ENCODE assay signal across 25 cellular contexts in genomic region chr10:8013011-8013410, GRCh38. TPM values are rescaled to one million over a fixed set of nuclear protein-coding genes. Genes with fewer than 3 reads are reported as not detected.
"Had no signal": no experiment of that assay in that cellular context is flagged by ENCODE, and none has a peak within 500 bp of the region (broad histone marks: within the 10 kb centered on the region; RNA-seq: fewer than 3 reads in every experiment).

No MANE protein-coding gene starts in this region.

- H3K27me3 ChIP-seq: esophagus muscularis mucosa, gastrocnemius medialis, thyroid gland, upper lobe of right lung had no signal

- H3K27me3 Mint-ChIP-seq: activated naive CD8-positive, alpha-beta T cell treated with anti-CD3 and anti-CD28 coated beads, Interleukin-2, amount 10 ng/mL, durations not matched to agents 7 days and 5 days; naive thymus-derived CD4-positive, alpha-beta T cell had no signal

- H3K9me3 Mint-ChIP-seq: activated naive CD8-positive, alpha-beta T cell treated with anti-CD3 and anti-CD28 coated beads, Interleukin-2, amount 10 ng/mL, durations not matched to agents 7 days and 5 days; activated T-cell treated with anti-CD3 and anti-CD28 coated beads, Interleukin-2, amount 50 U/mL, for 4 hours; activated T-helper 2 cell treated with anti-CD3 and anti-CD28 coated beads, Interferon-gamma antibody, Interleukin-2, Interleukin-4, amounts not matched to agents 10 μg/mL and 5 μg/mL and 100 μg/mL, durations not matched to agents 14 hours and 24 hours and 36 hours; naive thymus-derived CD4-positive, alpha-beta T cell; WTC11 had no signal

- ATAC-seq: activated T-cell treated with anti-CD3 and anti-CD28 coated beads, Interleukin-2, amount 50 U/mL, for 4 hours; gastrocnemius medialis; naive thymus-derived CD4-positive, alpha-beta T cell; psoas muscle; right cardiac atrium; stimulated activated naive CD8-positive, alpha-beta T cell treated with anti-CD3 and anti-CD28 coated beads, Interleukin-15, Interleukin-2, amounts not matched to agents 100 U/mL and 50 U/mL, for 24 hours; upper lobe of right lung; WTC11 had no signal

- H3K9me3 ChIP-seq: esophagus muscularis mucosa, gastrocnemius medialis, left ventricle myocardium inferior, psoas muscle, thyroid gland, upper lobe of right lung had no signal

- H3K27ac ChIP-seq: coronary artery, esophagus muscularis mucosa, gastrocnemius medialis, left ventricle myocardium inferior, psoas muscle, thyroid gland, upper lobe of right lung had no signal

- DNase-seq: activated CD4-positive, alpha-beta T cell treated with anti-CD3 and anti-CD28 coated beads, Interleukin-2, amount 50 U/mL, for 48 hours; activated CD8-positive, alpha-beta memory T cell treated with anti-CD3 and anti-CD28 coated beads, Interleukin-2, amount 50 U/mL, for 48 hours; activated naive CD4-positive, alpha-beta T cell treated with Interleukin-2 at 50 U/mL for 16 hours; activated naive CD8-positive, alpha-beta T cell treated with anti-CD3 and anti-CD28 coated beads, Interleukin-2, amount 10 ng/mL, durations not matched to agents 7 days and 5 days; activated T-cell treated with anti-CD3 and anti-CD28 coated beads, Interleukin-2, amount 50 U/mL, for 4 hours; amygdala; cerebellar nuclear complex; gastrocnemius medialis; hypothalamus; islet precursor cell; left ventricle myocardium inferior; naive thymus-derived CD4-positive, alpha-beta T cell; psoas muscle; right cardiac atrium; stimulated activated CD4-positive, alpha-beta T cell treated with anti-CD3 and anti-CD28 coated beads, Interleukin-12 subunit alpha, Interleukin-12 subunit beta, amount 100 ng/mL, for 4 hours; stimulated activated CD4-positive, alpha-beta T cell treated with anti-CD3 and anti-CD28 coated beads, Interleukin-4, amount 100 ng/mL, for 4 hours; stimulated activated naive CD8-positive, alpha-beta T cell treated with anti-CD3 and anti-CD28 coated beads, Interleukin-15, Interleukin-2, amounts not matched to agents 100 U/mL and 50 U/mL, for 24 hours; T-helper 9 cell; thyroid gland; upper lobe of right lung had no signal

- H3K4me3 ChIP-seq: coronary artery, esophagus muscularis mucosa, gastrocnemius medialis, left ventricle myocardium inferior, psoas muscle, thyroid gland, upper lobe of right lung had no signal

- H3K4me1 Mint-ChIP-seq: activated naive CD8-positive, alpha-beta T cell treated with anti-CD3 and anti-CD28 coated beads, Interleukin-2, amount 10 ng/mL, durations not matched to agents 7 days and 5 days had no signal

- H3K27ac Mint-ChIP-seq: activated naive CD8-positive, alpha-beta T cell treated with anti-CD3 and anti-CD28 coated beads, Interleukin-2, amount 10 ng/mL, durations not matched to agents 7 days and 5 days; activated T-helper 2 cell treated with anti-CD3 and anti-CD28 coated beads, Interferon-gamma antibody, Interleukin-2, Interleukin-4, amounts not matched to agents 10 μg/mL and 5 μg/mL and 100 μg/mL, durations not matched to agents 14 hours and 24 hours and 36 hours; naive thymus-derived CD4-positive, alpha-beta T cell; WTC11 had no signal

- H3K36me3 Mint-ChIP-seq: WTC11 had no signal

- H3K4me1 ChIP-seq: esophagus muscularis mucosa, gastrocnemius medialis, left ventricle myocardium inferior, psoas muscle, thyroid gland, upper lobe of right lung had no signal

- H3K4me3 Mint-ChIP-seq: activated naive CD8-positive, alpha-beta T cell treated with anti-CD3 and anti-CD28 coated beads, Interleukin-2, amount 10 ng/mL, durations not matched to agents 7 days and 5 days; activated T-cell treated with anti-CD3 and anti-CD28 coated beads, Interleukin-2, amount 50 U/mL, for 4 hours; naive thymus-derived CD4-positive, alpha-beta T cell; WTC11 had no signal

RNA-seq across cellular contexts. Expression of gene GATA3, which starts 41.5 kb away (rescaled TPM):
- total RNA-seq: osteocyte had no signal
